Comparison of ENCODE assay signal across 17 cellular contexts in genomic region chr9:20083417-20083816, GRCh38.
DNase-seq lines count a peak whose midpoint lies in the region; ATAC-seq and TF ChIP-seq lines count a peak whose summit lies in the region.
"Had no signal": no experiment of that assay in that cellular context is flagged by ENCODE, and none has a peak within 500 bp of the region (broad histone marks: within the 10 kb centered on the region; RNA-seq: fewer than 3 reads in every experiment).

No MANE protein-coding gene starts in this region.

- no peaks in the 10 kb centered on the region for H3K4me1 ChIP-seq in GM23338 (ENCODE audit: insufficient read depth)
- H3K4me1 ChIP-seq: A549; BLaER1 treated with 17β-estradiol and CSF1 and Interleukin-3, amounts not matched to agents 10 nM and 100 nM; Caco-2 had no signal

- H3K4me1 Mint-ChIP-seq in GM23338: peaks cover 2% of the 10 kb centered on the region; the same call in 1 of the 3 replicates
- H3K4me1 Mint-ChIP-seq in nephron progenitor cell: peaks cover 46% of the 10 kb centered on the region
- H3K4me1 Mint-ChIP-seq in glutamatergic neuron (ENCODE audit: low read depth, unreplicated experiment): no peaks in the 10 kb centered on the region

- no peaks in the 10 kb centered on the region for H3K79me2 ChIP-seq in GM23338 (replicated peaks; ENCODE audit: insufficient read depth)

- H3K4me3 ChIP-seq in GM23338: no peak overlapping the region
- H3K4me3 ChIP-seq: A549; BLaER1 treated with 17β-estradiol and CSF1 and Interleukin-3, amounts not matched to agents 10 nM and 100 nM had no signal

- H3F3A ChIP-seq in GM23338 (replicated peaks; ENCODE audit: low read depth): no peaks in the 10 kb centered on the region

- H3K9me3 Mint-ChIP-seq in GM23338 (no peaks in the 10 kb centered on the region; the same call in 1 of the 3 replicates), nephron progenitor cell (peaks cover 7% of the 10 kb centered on the region), glutamatergic neuron (ENCODE audit: unreplicated experiment) (no peaks in the 10 kb centered on the region)
- H3K9me3 Mint-ChIP-seq: CD8-positive, alpha-beta T cell had no signal

- ATAC-seq in GM23338: no peak
- ATAC-seq in SK-N-SH treated with all-trans-retinoic acid at 6 μM for 48 hours: no peak; the same call in 2 of the 3 replicates
- ATAC-seq: A549; CD8-positive, alpha-beta T cell had no signal

- peak overlapping the region; percentile 23; the same call in 1 of the 2 replicates for H2AFZ ChIP-seq in GM23338

- no peak overlapping the region for H3K4me2 ChIP-seq in GM23338
- H3K4me2 ChIP-seq: A549; BLaER1 treated with 17β-estradiol and CSF1 and Interleukin-3, amounts not matched to agents 10 nM and 100 nM had no signal

- no peak overlapping the region for H3K27ac ChIP-seq in GM23338 (ENCODE audit: low read depth)
- H3K27ac ChIP-seq: 22Rv1; A549; BLaER1 treated with 17β-estradiol and CSF1 and Interleukin-3, amounts not matched to agents 10 nM and 100 nM; C4-2B had no signal

- H3K27me3 ChIP-seq in GM23338 (ENCODE audit: insufficient read depth): no peaks in the 10 kb centered on the region
- H3K27me3 ChIP-seq: BLaER1 treated with 17β-estradiol and CSF1 and Interleukin-3, amounts not matched to agents 10 nM and 100 nM had no signal

- H3K36me3 ChIP-seq in GM23338 (ENCODE audit: insufficient read depth): no peaks in the 10 kb centered on the region
- H3K36me3 ChIP-seq: BLaER1 treated with 17β-estradiol and CSF1 and Interleukin-3, amounts not matched to agents 10 nM and 100 nM had no signal

- H4K20me1 ChIP-seq in GM23338 (replicated peaks; ENCODE audit: insufficient read depth): no peaks in the 10 kb centered on the region
- H4K20me1 ChIP-seq: BLaER1 treated with 17β-estradiol and CSF1 and Interleukin-3, amounts not matched to agents 10 nM and 100 nM had no signal

- H3K27ac Mint-ChIP-seq in GM23338 (no peak overlapping the region), nephron progenitor cell (peak overlapping the region; percentile 75), glutamatergic neuron (ENCODE audit: unreplicated experiment) (no peak overlapping the region)
- H3K27ac Mint-ChIP-seq: B cell; CD4-positive, alpha-beta T cell; CD8-positive, alpha-beta T cell had no signal

- no peaks in the 10 kb centered on the region for H3K36me3 Mint-ChIP-seq in GM23338 (ENCODE audit: low read depth)
- no peaks in the 10 kb centered on the region for H3K36me3 Mint-ChIP-seq in nephron progenitor cell (ENCODE audit: low read depth)
- H3K36me3 Mint-ChIP-seq in glutamatergic neuron (ENCODE audit: unreplicated experiment): peaks cover 3% of the 10 kb centered on the region
- H3K36me3 Mint-ChIP-seq: CD8-positive, alpha-beta T cell had no signal

- no peaks in the 10 kb centered on the region for H3K9me2 ChIP-seq in GM23338 (ENCODE audit: insufficient read depth)

- no peaks in the 10 kb centered on the region for H3K27me3 Mint-ChIP-seq in GM23338 (ENCODE audit: insufficient read depth, low read depth, poor library complexity)
- H3K27me3 Mint-ChIP-seq in nephron progenitor cell (ENCODE audit: low read depth, poor library complexity): peaks cover 2% of the 10 kb centered on the region
- no peaks in the 10 kb centered on the region for H3K27me3 Mint-ChIP-seq in glutamatergic neuron (ENCODE audit: unreplicated experiment)
- H3K27me3 Mint-ChIP-seq: CD4-positive, alpha-beta T cell had no signal

- TF ChIP-seq CTCF in GM23338 (conservative IDR thresholded peaks at IDR 0.05; ENCODE audit: low read depth in 2 of 2) (no peak), nephron progenitor cell (IDR thresholded peaks at IDR 0.05) (no peak), glutamatergic neuron (IDR thresholded peaks at IDR 0.05; ENCODE audit: partially characterized antibody, unreplicated experiment) (no peak)

- H3K4me3 Mint-ChIP-seq in GM23338 (no peak overlapping the region), nephron progenitor cell (no peak overlapping the region), glutamatergic neuron (ENCODE audit: unreplicated experiment) (no peak overlapping the region)
- H3K4me3 Mint-ChIP-seq: B cell; CD4-positive, alpha-beta T cell; CD8-positive, alpha-beta T cell had no signal

- DNase-seq in GM23338 (ENCODE audit: low spot score) (no peak), nephron progenitor cell (no peak), NOMO-1 treated with dmso at 0.1 percent for 144 hours (lab: John Stamatoyannopoulos, UW; ENCODE audit: unreplicated experiment) (no peak), glutamatergic neuron (no peak)
- DNase-seq: AML-193; Caco-2; Calu3; CD4-positive, alpha-beta T cell; CD8-positive, alpha-beta T cell; DMS79 treated with DMSO at 0.1 percent for 48 hours; GF-D8 had no signal

TF ChIP-seq in GM23338, 12 proteins besides CTCF, POLR2A, EP300 and RAD21 (continues in another document):
- TF ChIP-seq EZH2 (IDR thresholded peaks at IDR 0.05; ENCODE audit: low read depth, unreplicated experiment): no peak
- TF ChIP-seq STAT1 (IDR thresholded peaks at IDR 0.05; ENCODE audit: unreplicated experiment): no peak
- no peak for TF ChIP-seq EZH2phosphoT487 (IDR thresholded peaks at IDR 0.05; ENCODE audit: unreplicated experiment)
- TF ChIP-seq ETS1 (IDR thresholded peaks at IDR 0.05): no peak

TF ChIP-seq in SK-N-SH treated with all-trans-retinoic acid at 6 μM for 48 hours, 23 proteins besides CTCF, POLR2A, EP300 and RAD21:
- TF ChIP-seq TCF4 (CRISPR knock-in tag; IDR thresholded peaks at IDR 0.05; ENCODE audit: borderline replicate concordance) (peak; percentile 39; the same call in 1 of the 2 replicates), ZFP30 (CRISPR knock-in tag; IDR thresholded peaks at IDR 0.05) (no peak)
